In genomic region chr2:8030694-8031303, GRCh38 we compare ENCODE assay signal across 26 cellular contexts.
DNase-seq lines count a peak whose midpoint lies in the region; ATAC-seq and TF ChIP-seq lines count a peak whose summit lies in the region.
"Had no signal": no experiment of that assay in that cellular context is flagged by ENCODE, and none has a peak within 500 bp of the region (broad histone marks: within the 10 kb centered on the region; RNA-seq: fewer than 3 reads in every experiment).

No MANE protein-coding gene starts in this region.

- TF ChIP-seq CTCF in gastrocnemius medialis (IDR thresholded peaks at IDR 0.05 in 4 of 5, conservative IDR thresholded peaks at IDR 0.05 in 1 of 5): no peak

- TF ChIP-seq POLR2A in gastrocnemius medialis (IDR thresholded peaks at IDR 0.05): no peak

- peaks cover 22% of the 10 kb centered on the region for H3K4me1 ChIP-seq in muscle layer of colon (ENCODE audit: insufficient read depth, low read length)
- no peaks in the 10 kb centered on the region for H3K4me1 ChIP-seq in gastrocnemius medialis
- H3K4me1 ChIP-seq: stomach, tibial nerve had no signal

- in situ Hi-C loops in gastrocnemius medialis (cut with MboI; ENCODE audit: low sequenced_read_pairs in 4 of 4): no loop called here

- H3K9me3 ChIP-seq in muscle layer of colon (ENCODE audit: low read length): no peaks in the 10 kb centered on the region
- no peaks in the 10 kb centered on the region for H3K9me3 ChIP-seq in gastrocnemius medialis
- H3K9me3 ChIP-seq: neutrophil, stomach, tibial nerve had no signal

- H3K27me3 ChIP-seq in muscle layer of colon (ENCODE audit: control insufficient read depth in 1 of 2, insufficient read depth in 2 of 2, low read length in 2 of 2) (no peaks in the 10 kb centered on the region), gastrocnemius medialis (no peaks in the 10 kb centered on the region)
- H3K27me3 ChIP-seq: hepatocyte, tibial nerve had no signal

- intact Hi-C loops in activated T-helper 2 cell treated with anti-CD3 and anti-CD28 coated beads, Interferon-gamma antibody, Interleukin-2, Interleukin-4, amounts not matched to agents 10 μg/mL and 5 μg/mL and 100 μg/mL, durations not matched to agents 14 hours and 24 hours and 36 hours (cut with micrococcal nuclease): no loop called here
- intact Hi-C loops in gastrocnemius medialis (cut with DNase I; ENCODE audit: low total_unique reads): no loop called here

- H3K27ac ChIP-seq in muscle layer of colon (ENCODE audit: low read depth, low read length) (peak overlapping the region; percentile 37), gastrocnemius medialis (no peak overlapping the region)
- H3K27ac ChIP-seq: hepatocyte, neutrophil, PC-9, tibial nerve had no signal

- H3K4me3 ChIP-seq in muscle layer of colon (ENCODE audit: low read depth in 1 of 2, low read length in 2 of 2): no peak overlapping the region
- no peak overlapping the region for H3K4me3 ChIP-seq in gastrocnemius medialis
- H3K4me3 ChIP-seq: hepatocyte, PC-9, stomach, tibial nerve had no signal

- DNase-seq in activated T-cell treated with anti-CD3 and anti-CD28 coated beads, Interleukin-2, amount 50 U/mL, for 72 hours: no peak
- DNase-seq in activated T-cell treated with anti-CD3 and anti-CD28 coated beads, Interleukin-2, amount 50 U/mL, for 24 hours: no peak
- DNase-seq in activated T-helper 2 cell treated with anti-CD3 and anti-CD28 coated beads, Interferon-gamma antibody, Interleukin-2, Interleukin-4, amounts not matched to agents 10 μg/mL and 5 μg/mL and 100 μg/mL, durations not matched to agents 14 hours and 24 hours and 36 hours (ENCODE audit: low spot score): no peak
- no peak for DNase-seq in gastrocnemius medialis
- no peak for DNase-seq in activated effector memory CD4-positive, alpha-beta T cell treated with anti-CD3 and anti-CD28 coated beads, Interleukin-2, amount 50 U/mL, for 16 hours
- DNase-seq: ACHN; activated CD4-positive, alpha-beta memory T cell treated with anti-CD3 and anti-CD28 coated beads for 36 hours; activated naive CD4-positive, alpha-beta T cell treated with Interleukin-2 at 50 U/mL for 16 hours; DMS153; left colon; NCI-H1048; NCI-H1694; NCI-H2171 treated with DMSO at 0.1 percent for 48 hours; NCI-H510A treated with DMSO at 0.1 percent for 48 hours; NK-92 treated with Interleukin-12 subunit alpha and Interleukin-12 subunit beta, amount 100 ng/mL, for 24 hours; PC-9; SHP77; stomach; T1000 had no signal

- no peaks in the 10 kb centered on the region for H3K9me3 Mint-ChIP-seq in activated T-cell treated with anti-CD3 and anti-CD28 coated beads, Interleukin-2, amount 50 U/mL, for 72 hours
- H3K9me3 Mint-ChIP-seq in activated T-cell treated with anti-CD3 and anti-CD28 coated beads, Interleukin-2, amount 50 U/mL, for 24 hours: no peaks in the 10 kb centered on the region
- H3K9me3 Mint-ChIP-seq in activated T-helper 2 cell treated with anti-CD3 and anti-CD28 coated beads, Interferon-gamma antibody, Interleukin-2, Interleukin-4, amounts not matched to agents 10 μg/mL and 5 μg/mL and 100 μg/mL, durations not matched to agents 14 hours and 24 hours and 36 hours: no peaks in the 10 kb centered on the region
- H3K9me3 Mint-ChIP-seq: activated CD4-positive, alpha-beta memory T cell treated with anti-CD3 and anti-CD28 coated beads for 36 hours had no signal

- H3K4me3 Mint-ChIP-seq in activated T-cell treated with anti-CD3 and anti-CD28 coated beads, Interleukin-2, amount 50 U/mL, for 72 hours: no peak overlapping the region
- no peak overlapping the region for H3K4me3 Mint-ChIP-seq in activated T-cell treated with anti-CD3 and anti-CD28 coated beads, Interleukin-2, amount 50 U/mL, for 24 hours
- no peak overlapping the region for H3K4me3 Mint-ChIP-seq in activated T-helper 2 cell treated with anti-CD3 and anti-CD28 coated beads, Interferon-gamma antibody, Interleukin-2, Interleukin-4, amounts not matched to agents 10 μg/mL and 5 μg/mL and 100 μg/mL, durations not matched to agents 14 hours and 24 hours and 36 hours (ENCODE audit: low read depth)
- H3K4me3 Mint-ChIP-seq: activated CD4-positive, alpha-beta memory T cell treated with anti-CD3 and anti-CD28 coated beads for 36 hours; brain had no signal

- no peak overlapping the region for H3K27ac Mint-ChIP-seq in activated T-cell treated with anti-CD3 and anti-CD28 coated beads, Interleukin-2, amount 50 U/mL, for 72 hours
- no peak overlapping the region for H3K27ac Mint-ChIP-seq in activated T-cell treated with anti-CD3 and anti-CD28 coated beads, Interleukin-2, amount 50 U/mL, for 24 hours
- H3K27ac Mint-ChIP-seq in activated T-helper 2 cell treated with anti-CD3 and anti-CD28 coated beads, Interferon-gamma antibody, Interleukin-2, Interleukin-4, amounts not matched to agents 10 μg/mL and 5 μg/mL and 100 μg/mL, durations not matched to agents 14 hours and 24 hours and 36 hours: peak overlapping the region; percentile 51
- H3K27ac Mint-ChIP-seq: activated CD4-positive, alpha-beta memory T cell treated with anti-CD3 and anti-CD28 coated beads for 36 hours; progenitor cell of endocrine pancreas had no signal

- H3K4me1 Mint-ChIP-seq in activated T-cell treated with anti-CD3 and anti-CD28 coated beads, Interleukin-2, amount 50 U/mL, for 72 hours (ENCODE audit: low read depth): peaks cover 21% of the 10 kb centered on the region
- H3K4me1 Mint-ChIP-seq in activated T-cell treated with anti-CD3 and anti-CD28 coated beads, Interleukin-2, amount 50 U/mL, for 24 hours (ENCODE audit: low read depth): peaks cover 9% of the 10 kb centered on the region
- H3K4me1 Mint-ChIP-seq in activated T-helper 2 cell treated with anti-CD3 and anti-CD28 coated beads, Interferon-gamma antibody, Interleukin-2, Interleukin-4, amounts not matched to agents 10 μg/mL and 5 μg/mL and 100 μg/mL, durations not matched to agents 14 hours and 24 hours and 36 hours (ENCODE audit: low read depth): peaks cover 14% of the 10 kb centered on the region

- no peaks in the 10 kb centered on the region for H3K36me3 Mint-ChIP-seq in activated T-cell treated with anti-CD3 and anti-CD28 coated beads, Interleukin-2, amount 50 U/mL, for 72 hours (ENCODE audit: insufficient read depth in 2 of 2)
- H3K36me3 Mint-ChIP-seq in activated T-cell treated with anti-CD3 and anti-CD28 coated beads, Interleukin-2, amount 50 U/mL, for 24 hours (ENCODE audit: low read depth): no peaks in the 10 kb centered on the region
- H3K36me3 Mint-ChIP-seq in activated T-helper 2 cell treated with anti-CD3 and anti-CD28 coated beads, Interferon-gamma antibody, Interleukin-2, Interleukin-4, amounts not matched to agents 10 μg/mL and 5 μg/mL and 100 μg/mL, durations not matched to agents 14 hours and 24 hours and 36 hours (ENCODE audit: low read depth): no peaks in the 10 kb centered on the region
- H3K36me3 Mint-ChIP-seq: activated CD4-positive, alpha-beta memory T cell treated with anti-CD3 and anti-CD28 coated beads for 36 hours; brain had no signal

- no peaks in the 10 kb centered on the region for H3K36me3 ChIP-seq in muscle layer of colon (ENCODE audit: insufficient read depth, low read length)
- no peaks in the 10 kb centered on the region for H3K36me3 ChIP-seq in gastrocnemius medialis
- H3K36me3 ChIP-seq: neutrophil, stomach, tibial nerve had no signal

- H3K9ac ChIP-seq in muscle layer of colon (ENCODE audit: low read length): no peak overlapping the region

- ATAC-seq in activated T-cell treated with anti-CD3 and anti-CD28 coated beads, Interleukin-2, amount 50 U/mL, for 72 hours (replicated peaks in 1 of 2): peak; percentile 50 to 55
- ATAC-seq in gastrocnemius medialis: no peak
- ATAC-seq in GM19023 (IDR thresholded peaks at IDR 0.05; ENCODE audit: unreplicated experiment): no peak
- ATAC-seq: left colon had no signal

- peaks cover 6% of the 10 kb centered on the region for H3K27me3 Mint-ChIP-seq in activated T-cell treated with anti-CD3 and anti-CD28 coated beads, Interleukin-2, amount 50 U/mL, for 72 hours (ENCODE audit: low read depth)
- H3K27me3 Mint-ChIP-seq in activated T-cell treated with anti-CD3 and anti-CD28 coated beads, Interleukin-2, amount 50 U/mL, for 24 hours: no peaks in the 10 kb centered on the region
- H3K27me3 Mint-ChIP-seq in activated T-helper 2 cell treated with anti-CD3 and anti-CD28 coated beads, Interferon-gamma antibody, Interleukin-2, Interleukin-4, amounts not matched to agents 10 μg/mL and 5 μg/mL and 100 μg/mL, durations not matched to agents 14 hours and 24 hours and 36 hours (ENCODE audit: low read depth): no peaks in the 10 kb centered on the region

Comparison
In these comparisons a context has a peak if more than half of its experiments do, and no peak if none do; other contexts are left out.
1. ATAC-seq: peak in activated T-cell treated with anti-CD3 and anti-CD28 coated beads, Interleukin-2, amount 50 U/mL, for 72 hours (2 of 2); none in gastrocnemius medialis (0 of 2) and GM19023 (single experiment).